Comparison of ENCODE assay signal across 13 cellular contexts in the genomic region with DNA sequence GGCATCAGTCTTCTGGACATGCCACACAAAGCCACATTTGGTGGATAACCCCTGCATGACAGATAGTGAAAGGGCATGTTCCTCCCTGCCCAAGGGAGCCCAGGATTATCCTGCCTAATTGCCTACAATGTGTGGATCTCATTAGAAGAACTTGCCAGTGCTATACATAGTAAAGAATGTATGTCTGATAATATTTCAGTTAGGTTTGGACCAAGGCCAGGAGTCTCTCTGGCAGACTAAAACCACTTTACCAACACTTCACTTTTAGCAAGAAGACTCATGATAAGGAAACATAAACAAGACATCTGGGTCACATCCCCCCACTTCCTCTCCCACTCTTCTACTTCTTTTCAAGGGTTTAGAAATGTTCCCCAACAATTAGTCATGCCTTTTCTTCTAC.
DNase-seq lines count a peak whose midpoint lies in the region; ATAC-seq and TF ChIP-seq lines count a peak whose summit lies in the region.
"Had no signal": no experiment of that assay in that cellular context is flagged by ENCODE, and none has a peak within 500 bp of the region (broad histone marks: within the 10 kb centered on the region; RNA-seq: fewer than 3 reads in every experiment).

No MANE protein-coding gene starts in this region.

- ATAC-seq in Right ventricle myocardium superior (ENCODE audit: poor library complexity): peak; percentile 85
- no peak for ATAC-seq in HG03520 (IDR thresholded peaks at IDR 0.05; ENCODE audit: unreplicated experiment)
- ATAC-seq: activated CD8-positive, alpha-beta memory T cell treated with anti-CD3 and anti-CD28 coated beads, Interleukin-2, amount 10 ng/mL, durations not matched to agents 7 days and 5 days; GM12878 had no signal

- no peaks in the 10 kb centered on the region for H3K36me3 ChIP-seq in right atrium auricular region

- H3K4me3 ChIP-seq in right atrium auricular region (no peak overlapping the region), epithelial cell of esophagus (ENCODE audit: low read length) (no peak overlapping the region)
- H3K4me3 ChIP-seq: GM12878 had no signal

- no peak overlapping the region for H3K27ac ChIP-seq in right atrium auricular region

- intact Hi-C loops in Right ventricle myocardium superior (cut with DNase I): no loop called here

- no peaks in the 10 kb centered on the region for H3K27me3 ChIP-seq in right atrium auricular region

- H3K4me1 ChIP-seq in right atrium auricular region: no peaks in the 10 kb centered on the region

- DNase-seq in Right ventricle myocardium superior (no peak), right atrium auricular region (ENCODE audit: low spot score) (no peak), NCI-H524 treated with DMSO at 0.1 percent for 48 hours (lab: John Stamatoyannopoulos, UW) (peak; percentile 59), epithelial cell of esophagus (ENCODE audit: low read depth) (peak; percentile 36), smooth muscle cell of the brain vasculature (ENCODE audit: low read depth, low spot score) (peak; percentile 12), HK-2 (ENCODE audit: unreplicated experiment) (no peak)
- no peak for DNase-seq in stimulated activated CD4-positive, alpha-beta T cell treated with anti-CD3 and anti-CD28 coated beads, Interleukin-4, amount 100 ng/mL, for 24 hours
- DNase-seq: activated CD8-positive, alpha-beta memory T cell treated with anti-CD3 and anti-CD28 coated beads, Interleukin-2, amount 10 ng/mL, durations not matched to agents 7 days and 5 days; hypothalamus; NCI-H2081; stimulated activated CD4-positive, alpha-beta T cell treated with anti-CD3 and anti-CD28 coated beads, Interleukin-1b, Interleukin-23, amount 100 ng/mL, for 48 hours had no signal

- TF ChIP-seq CTCF in right atrium auricular region (IDR thresholded peaks at IDR 0.05) (no peak), epithelial cell of esophagus (IDR thresholded peaks at IDR 0.05; ENCODE audit: insufficient read depth, low read depth, low read length, missing control alignments) (no peak)

- peaks cover 6 to 21% of the 10 kb centered on the region in 2 donors for H3K9me3 ChIP-seq in right atrium auricular region

Comparison
In these comparisons a context has a peak if more than half of its experiments do, and no peak if none do; other contexts are left out.
1. DNase-seq: peak in NCI-H524 treated with DMSO at 0.1 percent for 48 hours (single experiment), epithelial cell of esophagus (single experiment) and smooth muscle cell of the brain vasculature (single experiment); none in Right ventricle myocardium superior (single experiment), right atrium auricular region (single experiment), stimulated activated CD4-positive, alpha-beta T cell treated with anti-CD3 and anti-CD28 coated beads, Interleukin-4, amount 100 ng/mL, for 24 hours (single experiment) and HK-2 (single experiment).